ENCODE assay signal across 14 cellular contexts in genomic region chr11:33620423-33621120, GRCh38.
DNase-seq lines count a peak whose midpoint lies in the region; ATAC-seq, FAIRE-seq and TF ChIP-seq lines count a peak whose summit lies in the region.
"Had no signal": no experiment of that assay in that cellular context is flagged by ENCODE, and none has a peak within 500 bp of the region (broad histone marks: within the 10 kb centered on the region; RNA-seq: fewer than 3 reads in every experiment).

No MANE protein-coding gene starts in this region.

- no peak for ATAC-seq in HepG2
- ATAC-seq in right lobe of liver: no peak
- ATAC-seq in body of pancreas: peak; percentile 64
- no peak for ATAC-seq in HG03196 (IDR thresholded peaks at IDR 0.05; ENCODE audit: unreplicated experiment)
- ATAC-seq in GM18861 (IDR thresholded peaks at IDR 0.05; ENCODE audit: unreplicated experiment): no peak
- ATAC-seq: naive thymus-derived CD8-positive, alpha-beta T cell had no signal

- H3K23ac ChIP-seq in H9 (ENCODE audit: insufficient read length, low read depth, low read length): no peak overlapping the region

- H2BK120ac ChIP-seq in H9 (ENCODE audit: low read depth, low read length, poor library complexity, severe bottlenecking): no peak overlapping the region

- H3K56ac ChIP-seq in H9 (ENCODE audit: insufficient read length, low read depth, low read length): no peak overlapping the region

- peaks cover 9 to 14% of the 10 kb centered on the region in 2 experiments for H3K4me1 Mint-ChIP-seq in H9
- H3K4me1 Mint-ChIP-seq: naive thymus-derived CD8-positive, alpha-beta T cell had no signal

- BruUV-seq in HepG2 (replicated peaks; lab: Mats Ljungman, UMichigan): no TSS peak

- no peak overlapping the region for H3K27ac ChIP-seq in HepG2 (ENCODE audit: extremely low read length, insufficient read depth, low read length)
- no peak overlapping the region for H3K27ac ChIP-seq in right lobe of liver
- H3K27ac ChIP-seq in body of pancreas: peak overlapping the region in 3 of 4 donors; percentile 4 to 15 (median 15)
- no peak overlapping the region for H3K27ac ChIP-seq in SJCRH30
- no peak overlapping the region for H3K27ac ChIP-seq in H9 (ENCODE audit: insufficient read length, low read depth, low read length)
- H3K27ac ChIP-seq: SJSA1 had no signal

- no peak overlapping the region for H2BK12ac ChIP-seq in H9 (ENCODE audit: insufficient read length, low read depth, low read length)

- H3K9me3 ChIP-seq in HepG2 (ENCODE audit: low read length): no peaks in the 10 kb centered on the region
- H3K9me3 ChIP-seq in right lobe of liver: no peaks in the 10 kb centered on the region
- no peaks in the 10 kb centered on the region for H3K9me3 ChIP-seq in body of pancreas
- peaks cover 3% of the 10 kb centered on the region; the same call in 1 of the 2 replicates for H3K9me3 ChIP-seq in SJCRH30 (replicated peaks)
- H3K9me3 ChIP-seq in H9 (ENCODE audit: control insufficient read depth, low read depth, low read length): no peaks in the 10 kb centered on the region
- H3K9me3 ChIP-seq: SJSA1 had no signal

- no peaks in the 10 kb centered on the region for H4K20me1 ChIP-seq in HepG2 (ENCODE audit: insufficient read depth, low read length)
- no peaks in the 10 kb centered on the region for H4K20me1 ChIP-seq in H9 (ENCODE audit: control insufficient read depth, insufficient read depth, insufficient read length)

- H3K4me1 ChIP-seq in HepG2 (ENCODE audit: insufficient read depth, low read length) (no peaks in the 10 kb centered on the region), right lobe of liver (no peaks in the 10 kb centered on the region), body of pancreas (peaks cover 8% of the 10 kb centered on the region), SJCRH30 (peaks cover 12% of the 10 kb centered on the region), H9 (ENCODE audit: insufficient read depth, low read length) (peaks cover 2% of the 10 kb centered on the region; the same call in 1 of the 2 replicates)

- H3K27me3 ChIP-seq in HepG2 (ENCODE audit: control insufficient read depth in 1 of 2, insufficient read depth in 2 of 2, low read length in 2 of 2) (peaks cover 0 to 23% of the 10 kb centered on the region in 2 experiments; a peak in 2 of 5 replicates), right lobe of liver (no peaks in the 10 kb centered on the region), body of pancreas (no peaks in the 10 kb centered on the region), SJCRH30 (no peaks in the 10 kb centered on the region), H9 (ENCODE audit: insufficient read depth, low read length) (no peaks in the 10 kb centered on the region)
- H3K27me3 ChIP-seq: SJSA1 had no signal

- no peaks in the 10 kb centered on the region for H3K23me2 ChIP-seq in H9 (ENCODE audit: insufficient read length, low read depth, low read length, poor library complexity, severe bottlenecking)

- H2BK15ac ChIP-seq in H9 (ENCODE audit: low read depth, low read length): no peak overlapping the region

- CTCF ChIA-PET in HepG2 (lab: Yijun Ruan, JAX; ENCODE audit: low intra/inter-chr PET ratio, low total read pairs): no interaction called here

- H3K36me3 Mint-ChIP-seq in H9 (ENCODE audit: insufficient read depth in 1 of 3, low read depth in 3 of 3): no peaks in the 10 kb centered on the region
- H3K36me3 Mint-ChIP-seq: naive thymus-derived CD8-positive, alpha-beta T cell had no signal

- H3K14ac ChIP-seq in H9 (ENCODE audit: insufficient read depth, low read length): no peak overlapping the region

- no peak overlapping the region for H2AK5ac ChIP-seq in H9 (ENCODE audit: insufficient read length, low read length)

- no peak overlapping the region for H2AFZ ChIP-seq in HepG2 (ENCODE audit: low read length)
- H2AFZ ChIP-seq in H9 (ENCODE audit: low read length): no peak overlapping the region

- no peak overlapping the region for H3K4me3 Mint-ChIP-seq in H9
- H3K4me3 Mint-ChIP-seq: endodermal cell; naive thymus-derived CD8-positive, alpha-beta T cell had no signal

- DNase-seq in HepG2 (ENCODE audit: low spot score) (no peak), right lobe of liver (no peak), body of pancreas (no peak), foreskin melanocyte (peak; percentile 82), SJCRH30 (no peak), H9 (no peak)
- DNase-seq: activated CD4-positive, alpha-beta T cell treated with anti-CD3 and anti-CD28 coated beads for 4 hours; activated gamma-delta T cell; endodermal cell; naive thymus-derived CD8-positive, alpha-beta T cell; NCI-H226 had no signal

- WGBS in HepG2 (ENCODE audit: low lambda C conversion rate): 18% methylated on average over 6 of the region's 6 CpGs
- 72% methylated on average over 6 of the region's 6 CpGs for whole genome bisulfite sequencing in right lobe of liver (ENCODE audit: insufficient coverage, low coverage, low lambda C conversion rate, missing lambda C conversion rate)
- 32 to 37% methylated on average over 6 of the region's 6 CpGs for WGBS in body of pancreas, 2 donors
- 100% methylated on average over 2 of the region's 6 CpGs for WGBS in H9 (ENCODE audit: extremely low coverage, insufficient read length, low lambda C conversion rate)

- no peak overlapping the region for H3T11ph ChIP-seq in H9 (ENCODE audit: low read length)

- no peak for FAIRE-seq in HepG2 (lab: Jason Lieb, UNC)

- no peak overlapping the region for H2BK20ac ChIP-seq in H9 (ENCODE audit: low read depth, low read length, poor library complexity, severe bottlenecking)

- H3K9me3 Mint-ChIP-seq in H9: no peaks in the 10 kb centered on the region; a peak in 1 of 5 replicates
- H3K9me3 Mint-ChIP-seq: endodermal cell had no signal

- H3K79me2 ChIP-seq in HepG2 (ENCODE audit: insufficient read depth, low read length) (no peaks in the 10 kb centered on the region), H9 (ENCODE audit: insufficient read depth, low read length) (no peaks in the 10 kb centered on the region)

- no peak overlapping the region for H2BK5ac ChIP-seq in H9 (ENCODE audit: insufficient read length, low read length)

- H3K4ac ChIP-seq in H9 (ENCODE audit: low read depth, low read length): no peak overlapping the region

- no peaks in the 10 kb centered on the region; the same call in 1 of the 2 replicates for H3K27me3 Mint-ChIP-seq in H9 (ENCODE audit: low read depth)

- H3K4me2 ChIP-seq in HepG2 (ENCODE audit: low read depth, low read length) (no peak overlapping the region), H9 (ENCODE audit: insufficient read depth, insufficient read length, low read length) (no peak overlapping the region)

- no peak overlapping the region for H4K91ac ChIP-seq in H9 (ENCODE audit: insufficient read length, low read depth, low read length)

- TF ChIP-seq EP300 in HepG2 (IDR thresholded peaks at IDR 0.05; ENCODE audit: low read depth in 2 of 2, low read length in 2 of 2) (no peak), HepG2 (CRISPR knock-in tag; IDR thresholded peaks at IDR 0.05; ENCODE audit: borderline replicate concordance) (no peak)

- TF ChIP-seq POLR2A in HepG2 (IDR thresholded peaks at IDR 0.05; ENCODE audit: insufficient read depth in 1 of 2, low read depth in 2 of 2, low read length in 2 of 2) (no peak), right lobe of liver (IDR thresholded peaks at IDR 0.05) (no peak), body of pancreas (IDR thresholded peaks at IDR 0.05) (no peak)

- no peak overlapping the region for H3K27ac Mint-ChIP-seq in H9
- H3K27ac Mint-ChIP-seq: endodermal cell; naive thymus-derived CD8-positive, alpha-beta T cell had no signal

- POLR2A ChIA-PET in HepG2 (lab: Yijun Ruan, JAX): no interaction called here

- no peak overlapping the region for H3K18ac ChIP-seq in H9 (ENCODE audit: insufficient read length, low read depth, low read length)

- no peak for TF ChIP-seq RAD21 in HepG2 (CRISPR knock-in tag; IDR thresholded peaks at IDR 0.05)

- no peak overlapping the region for H3K9ac ChIP-seq in HepG2 (ENCODE audit: insufficient read depth, low read depth, low read length)
- no peak overlapping the region for H3K9ac ChIP-seq in H9 (ENCODE audit: extremely low read depth, insufficient read length, low read length)

- intact Hi-C loops in HepG2 (cut with micrococcal nuclease; ENCODE audit: unreplicated experiment): no loop called here
- intact Hi-C loops in right lobe of liver (cut with DNase I): no loop called here
- intact Hi-C loops in body of pancreas (cut with DNase I): no loop called here

- no peaks in the 10 kb centered on the region for H3K36me3 ChIP-seq in HepG2 (replicated peaks in 1 of 2; ENCODE audit: control insufficient read depth in 1 of 2, insufficient read depth in 2 of 2, low read length in 2 of 2)
- H3K36me3 ChIP-seq in right lobe of liver: no peaks in the 10 kb centered on the region
- no peaks in the 10 kb centered on the region for H3K36me3 ChIP-seq in body of pancreas (replicated peaks in 1 of 2; ENCODE audit: insufficient read depth in 1 of 2, low read depth in 2 of 2)
- no peaks in the 10 kb centered on the region for H3K36me3 ChIP-seq in SJCRH30
- H3K36me3 ChIP-seq: SJSA1 had no signal

- no peaks in the 10 kb centered on the region for H3K79me1 ChIP-seq in H9 (ENCODE audit: insufficient read depth, low read depth, low read length, poor library complexity, severe bottlenecking)

- in situ Hi-C loops in HepG2 (cut with HindIII; ENCODE audit: extremely low pct_ligation_motif_present, low pct_unique_long_range_greater_than_20kb): no loop called here

- no peak overlapping the region for H3K4me3 ChIP-seq in HepG2 (replicated peaks in 1 of 3; ENCODE audit: insufficient read depth in 1 of 3, low read depth in 2 of 3, low read length in 3 of 3)
- no peak overlapping the region for H3K4me3 ChIP-seq in right lobe of liver
- no peak overlapping the region for H3K4me3 ChIP-seq in body of pancreas
- no peak overlapping the region for H3K4me3 ChIP-seq in SJCRH30
- H3K4me3 ChIP-seq: SJSA1 had no signal

- TF ChIP-seq CTCF in HepG2 (CRISPR knock-in tag; IDR thresholded peaks at IDR 0.05) (no peak), right lobe of liver (IDR thresholded peaks at IDR 0.05) (no peak), body of pancreas (IDR thresholded peaks at IDR 0.05) (no peak), H9 (conservative IDR thresholded peaks at IDR 0.05) (no peak)

- no peak overlapping the region for H4K8ac ChIP-seq in H9 (replicated peaks; ENCODE audit: insufficient read length, low read depth, low read length)

- no peak overlapping the region for H4K5ac ChIP-seq in H9 (ENCODE audit: insufficient read length, low read depth, low read length)

TF ChIP-seq in HepG2, 621 proteins besides CTCF, POLR2A, EP300 and RAD21:
- TF ChIP-seq ZNF629 (CRISPR knock-in tag; conservative IDR thresholded peaks at IDR 0.05): peak; percentile 64
- TF ChIP-seq ZNF337 (CRISPR knock-in tag; IDR thresholded peaks at IDR 0.05; ENCODE audit: borderline replicate concordance, low read depth): no peak

Comparison
In these comparisons a context has a peak if more than half of its experiments do, and no peak if none do; other contexts are left out.
1. H3K27ac ChIP-seq: peak in body of pancreas (3 of 4); none in HepG2 (single experiment), right lobe of liver (0 of 3), SJCRH30 (single experiment) and H9 (single experiment).